ENCODE assay signal across 14 cellular contexts in the genomic region with DNA sequence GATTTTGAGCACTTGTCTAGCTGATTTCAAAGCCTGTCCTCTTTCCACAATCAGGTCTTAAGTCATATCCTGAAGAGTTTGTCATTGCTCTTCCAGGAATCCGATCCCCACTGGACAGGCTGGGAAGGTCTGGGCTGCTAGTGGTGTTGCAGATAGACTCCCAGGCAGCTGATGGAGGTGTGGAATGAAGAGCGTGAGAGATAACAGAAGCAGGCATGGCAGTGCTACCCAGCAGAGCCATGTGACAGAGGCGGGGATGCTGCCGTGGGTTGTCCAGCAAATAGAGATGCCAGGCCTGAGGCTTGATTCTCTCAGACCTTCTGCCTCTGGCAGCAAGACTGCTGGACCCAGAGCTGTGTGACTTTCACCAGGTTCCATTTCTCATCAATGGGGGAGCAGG.
DNase-seq lines count a peak whose midpoint lies in the region; ATAC-seq and TF ChIP-seq lines count a peak whose summit lies in the region.
"Had no signal": no experiment of that assay in that cellular context is flagged by ENCODE, and none has a peak within 500 bp of the region (broad histone marks: within the 10 kb centered on the region; RNA-seq: fewer than 3 reads in every experiment).

No MANE protein-coding gene starts in this region.

- H3K4me1 ChIP-seq in ACC112 (ENCODE audit: control insufficient read depth, insufficient read depth, low read length, unreplicated experiment) (peaks cover 30% of the 10 kb centered on the region), adrenal gland (replicated peaks in 1 of 2) (peaks cover 11 to 23% of the 10 kb centered on the region in 2 donors), heart right ventricle (peaks cover 6 to 65% (median 44%) of the 10 kb centered on the region in 9 donors), parathyroid adenoma (peaks cover 46% of the 10 kb centered on the region)
- no peaks in the 10 kb centered on the region for H3K4me1 ChIP-seq in CD8-positive, alpha-beta memory T cell (ENCODE audit: insufficient read depth, low read length)
- peaks cover 5% of the 10 kb centered on the region for H3K4me1 ChIP-seq in CD4-positive, alpha-beta memory T cell (ENCODE audit: insufficient read depth, low read length)

- H3K4me3 Mint-ChIP-seq in CD8-positive, alpha-beta memory T cell, result no peak overlapping the region
- peak overlapping the region in 1 of 8 donors; percentile 11 for H3K4me3 Mint-ChIP-seq in CD4-positive, alpha-beta memory T cell
- H3K4me3 Mint-ChIP-seq: activated CD4-positive, alpha-beta T cell treated with anti-CD3 and anti-CD28 coated beads, Interleukin-2, amount 10 ng/mL, durations not matched to agents 7 days and 5 days; activated naive CD8-positive, alpha-beta T cell treated with anti-CD3 and anti-CD28 coated beads, Interleukin-2, amount 50 U/mL, for 24 hours had no signal

- H3K36me3 ChIP-seq in ACC112 (ENCODE audit: insufficient read depth, low read length) (no peaks in the 10 kb centered on the region), adrenal gland (replicated peaks in 1 of 2) (no peaks in the 10 kb centered on the region), heart right ventricle (no peaks in the 10 kb centered on the region), parathyroid adenoma (ENCODE audit: control insufficient read depth, insufficient read depth, low read length) (no peaks in the 10 kb centered on the region)
- no peaks in the 10 kb centered on the region for H3K36me3 ChIP-seq in CD8-positive, alpha-beta memory T cell (ENCODE audit: insufficient read depth, low read length)
- no peaks in the 10 kb centered on the region for H3K36me3 ChIP-seq in CD4-positive, alpha-beta memory T cell (ENCODE audit: insufficient read depth, low read length)

- H2AFZ ChIP-seq in ACC112 (ENCODE audit: low read length, unreplicated experiment), result no peak overlapping the region
- peak overlapping the region; percentile 45 for H2AFZ ChIP-seq in parathyroid adenoma

- TF ChIP-seq POLR2A in adrenal gland (IDR thresholded peaks at IDR 0.05), result no peak

- intact Hi-C loops in adrenal gland (cut with DNase I), result no loop called here
- intact Hi-C loops in heart right ventricle (cut with DNase I), result loop anchor here in 2 of 10 donors (5.0 kb wide), 2 partner anchors 121 to 256 kb away; no protein-coding TSS in a partner anchor
- intact Hi-C loops in CD4-positive, alpha-beta memory T cell (cut with micrococcal nuclease), result no loop called here

- H3K27me3 ChIP-seq in ACC112 (ENCODE audit: insufficient read depth, low read length) (0 out of 2 replicates have a peak, but pooled peaks cover 5% of the 10 kb centered on the region), adrenal gland (no peaks in the 10 kb centered on the region), heart right ventricle (no peaks in the 10 kb centered on the region), parathyroid adenoma (ENCODE audit: control insufficient read depth, insufficient read depth, low read length) (no peaks in the 10 kb centered on the region)
- H3K27me3 ChIP-seq in CD8-positive, alpha-beta memory T cell (ENCODE audit: insufficient read depth, low read length, poor library complexity, severe bottlenecking), result no peaks in the 10 kb centered on the region
- no peaks in the 10 kb centered on the region for H3K27me3 ChIP-seq in CD4-positive, alpha-beta memory T cell (ENCODE audit: insufficient read depth, low read length)

- no peak overlapping the region for H3K27ac Mint-ChIP-seq in CD8-positive, alpha-beta memory T cell
- H3K27ac Mint-ChIP-seq in CD4-positive, alpha-beta memory T cell, result peak overlapping the region in 1 of 7 donors; percentile 12
- H3K27ac Mint-ChIP-seq: activated CD4-positive, alpha-beta T cell treated with anti-CD3 and anti-CD28 coated beads, Interleukin-2, amount 10 ng/mL, durations not matched to agents 7 days and 5 days; activated naive CD8-positive, alpha-beta T cell treated with anti-CD3 and anti-CD28 coated beads, Interleukin-2, amount 50 U/mL, for 24 hours had no signal

- POLR2A ChIA-PET in CD8-positive, alpha-beta memory T cell (lab: Charles Lee), result no interaction called here
- POLR2A ChIA-PET in CD4-positive, alpha-beta memory T cell (lab: Charles Lee; ENCODE audit: partially characterized antibody), result no interaction called here

- H3K9ac ChIP-seq in parathyroid adenoma, result peak overlapping the region; percentile 15

- peaks cover 13 to 34% of the 10 kb centered on the region in 2 donors for H3K27me3 Mint-ChIP-seq in CD8-positive, alpha-beta memory T cell
- peaks cover 6 to 10% of the 10 kb centered on the region in 2 donors for H3K27me3 Mint-ChIP-seq in CD4-positive, alpha-beta memory T cell

- WGBS in adrenal gland, 4 donors, result 55 to 100% (median 74%) methylated on average over 2 to 4 of the region's 4 CpGs
- WGBS in heart right ventricle, 2 donors, result 32 to 39% methylated on average over 4 of the region's 4 CpGs

- peak in 5 of 7 donors; percentile 29 to 61 (median 40) for DNase-seq in adrenal gland
- peak; percentile 21 to 54 for DNase-seq in heart right ventricle
- no peak for DNase-seq in CD8-positive, alpha-beta memory T cell
- DNase-seq in CD4-positive, alpha-beta memory T cell, result no peak
- DNase-seq: activated CD4-positive, alpha-beta T cell treated with anti-CD3 and anti-CD28 coated beads, Interleukin-2, amount 10 ng/mL, durations not matched to agents 7 days and 5 days; activated naive CD8-positive, alpha-beta T cell treated with anti-CD3 and anti-CD28 coated beads, Interleukin-2, amount 50 U/mL, for 24 hours; GDM1; Karpas-422; kidney glomerular epithelial cell had no signal

- H3K4me2 ChIP-seq in parathyroid adenoma (ENCODE audit: low read length), result peak overlapping the region; percentile 62

- ATAC-seq in heart right ventricle, result peak; percentile 39 to 85 (median 72)
- no peak for ATAC-seq in HG02763 (IDR thresholded peaks at IDR 0.05; ENCODE audit: unreplicated experiment)
- ATAC-seq in HG02840 (IDR thresholded peaks at IDR 0.05; ENCODE audit: low FRiP score, unreplicated experiment), result no peak
- ATAC-seq: activated naive CD8-positive, alpha-beta T cell treated with anti-CD3 and anti-CD28 coated beads, Interleukin-2, amount 50 U/mL, for 24 hours had no signal

- no peaks in the 10 kb centered on the region for H3K4me1 Mint-ChIP-seq in CD8-positive, alpha-beta memory T cell
- peaks cover 1 to 14% (median 3%) of the 10 kb centered on the region in 4 donors for H3K4me1 Mint-ChIP-seq in CD4-positive, alpha-beta memory T cell
- H3K4me1 Mint-ChIP-seq: activated CD4-positive, alpha-beta T cell treated with anti-CD3 and anti-CD28 coated beads, Interleukin-2, amount 10 ng/mL, durations not matched to agents 7 days and 5 days had no signal

- H3K4me3 ChIP-seq in ACC112 (ENCODE audit: low read depth, low read length), result no peak overlapping the region
- no peak overlapping the region for H3K4me3 ChIP-seq in adrenal gland
- peak overlapping the region in 1 of 10 donors; percentile 1 for H3K4me3 ChIP-seq in heart right ventricle
- peak overlapping the region; percentile 24 for H3K4me3 ChIP-seq in parathyroid adenoma (ENCODE audit: low read depth, low read length)
- no peak overlapping the region for H3K4me3 ChIP-seq in CD8-positive, alpha-beta memory T cell (ENCODE audit: low read length)
- H3K4me3 ChIP-seq in CD4-positive, alpha-beta memory T cell (ENCODE audit: low read length in 2 of 2), result no peak overlapping the region

- no peaks in the 10 kb centered on the region for H3K9me3 ChIP-seq in adrenal gland (replicated peaks in 1 of 3)
- H3K9me3 ChIP-seq in heart right ventricle, result no peaks in the 10 kb centered on the region
- no peaks in the 10 kb centered on the region for H3K9me3 ChIP-seq in parathyroid adenoma (ENCODE audit: control insufficient read depth, low read length)
- H3K9me3 ChIP-seq in CD8-positive, alpha-beta memory T cell (ENCODE audit: low read length), result no peaks in the 10 kb centered on the region
- H3K9me3 ChIP-seq in CD4-positive, alpha-beta memory T cell (ENCODE audit: control insufficient read depth in 1 of 2, low read length in 2 of 2), result no peaks in the 10 kb centered on the region

- TF ChIP-seq CTCF in adrenal gland (IDR thresholded peaks at IDR 0.05) (no peak), heart right ventricle (IDR thresholded peaks at IDR 0.05) (no peak), parathyroid adenoma (IDR thresholded peaks at IDR 0.05) (no peak)

- no peaks in the 10 kb centered on the region for H3K36me3 Mint-ChIP-seq in CD8-positive, alpha-beta memory T cell
- H3K36me3 Mint-ChIP-seq in CD4-positive, alpha-beta memory T cell, result no peaks in the 10 kb centered on the region

- CTCF ChIA-PET in CD8-positive, alpha-beta memory T cell (lab: Charles Lee), result interaction anchor here (1.0 to 1.2 kb wide), 2 partner anchors 27 to 255 kb away, joined by 3 to 4 read pairs; no protein-coding TSS in a partner anchor
- CTCF ChIA-PET in CD4-positive, alpha-beta memory T cell (lab: Charles Lee; ENCODE audit: partially characterized antibody), result interaction anchor here (0.8 kb wide), 1 partner anchor 123 kb away, joined by 3 read pairs; no protein-coding TSS in a partner anchor

- H3K27ac ChIP-seq in ACC112 (ENCODE audit: low read depth, low read length) (peak overlapping the region; percentile 42; the same call in 1 of the 2 replicates), adrenal gland (peak overlapping the region; percentile 58 to 88 (median 78)), heart right ventricle (peak overlapping the region; percentile 48 to 91 (median 83)), parathyroid adenoma (peak overlapping the region; percentile 96)
- no peak overlapping the region for H3K27ac ChIP-seq in CD8-positive, alpha-beta memory T cell (ENCODE audit: low read depth, low read length)
- no peak overlapping the region for H3K27ac ChIP-seq in CD4-positive, alpha-beta memory T cell (ENCODE audit: low read depth, low read length)
- H3K27ac ChIP-seq: SK-N-MC had no signal

- H3K79me2 ChIP-seq in ACC112 (ENCODE audit: control insufficient read depth, insufficient read depth, low read length, unreplicated experiment) (no peaks in the 10 kb centered on the region), parathyroid adenoma (no peaks in the 10 kb centered on the region)

- H3K9me3 Mint-ChIP-seq in CD8-positive, alpha-beta memory T cell, result no peaks in the 10 kb centered on the region
- peaks cover 0 to 2% (median 0%) of the 10 kb centered on the region in 8 donors for H3K9me3 Mint-ChIP-seq in CD4-positive, alpha-beta memory T cell
- H3K9me3 Mint-ChIP-seq: activated CD4-positive, alpha-beta T cell treated with anti-CD3 and anti-CD28 coated beads, Interleukin-2, amount 10 ng/mL, durations not matched to agents 7 days and 5 days; activated naive CD8-positive, alpha-beta T cell treated with anti-CD3 and anti-CD28 coated beads, Interleukin-2, amount 50 U/mL, for 24 hours had no signal

Comparison
In these comparisons a context has a peak if more than half of its experiments do, and no peak if none do; other contexts are left out.
1. H3K27ac ChIP-seq: peak in ACC112 (single experiment), adrenal gland (5 of 5), heart right ventricle (10 of 10) and parathyroid adenoma (single experiment); none in CD8-positive, alpha-beta memory T cell (single experiment) and CD4-positive, alpha-beta memory T cell (single experiment).
2. DNase-seq: peak in adrenal gland (5 of 7) and heart right ventricle (2 of 2); none in CD8-positive, alpha-beta memory T cell (0 of 5) and CD4-positive, alpha-beta memory T cell (0 of 5).
3. ATAC-seq: peak in heart right ventricle (8 of 8); none in HG02763 (single experiment) and HG02840 (single experiment).